Comparison of ENCODE assay signal across 31 cellular contexts in genomic region chr2:100750143-100750542, GRCh38.
"Had no signal": no experiment of that assay in that cellular context is flagged by ENCODE, and none has a peak within 500 bp of the region (broad histone marks: within the 10 kb centered on the region; RNA-seq: fewer than 3 reads in every experiment).

No MANE protein-coding gene starts in this region.

- H3K4me1 ChIP-seq: breast epithelium had no signal

- H3K27me3 ChIP-seq: ascending aorta, cardiac muscle cell, gastroesophageal sphincter had no signal

- FAIRE-seq: endometrium, endothelial cell of umbilical vein had no signal

- H3K27ac Mint-ChIP-seq: activated B cell treated with CpG ODN at 0.5 μM for 24 hours; activated CD8-positive, alpha-beta T cell treated with anti-CD3 and anti-CD28 coated beads for 36 hours; activated naive CD8-positive, alpha-beta T cell; activated T-helper 17 cell treated with anti-CD3 and anti-CD28 coated beads, Interleukin-2, amount 50 U/mL, for 72 hours; brain; T-helper 17 cell; T-helper 2 cell treated with Interferon-gamma antibody and Interleukin-4, amounts not matched to agents 5 μg/mL and 100 μg/mL, for 36 hours had no signal

- H3K4me3 ChIP-seq: ascending aorta, breast epithelium, cardiac muscle cell, esophagus squamous epithelium, gastroesophageal sphincter had no signal

- DNase-seq: activated B cell treated with CpG ODN at 0.5 μM for 24 hours; activated CD4-positive, alpha-beta T cell treated with anti-CD3 and anti-CD28 coated beads for 48 hours; activated CD4-positive, alpha-beta T cell treated with anti-CD3 and anti-CD28 coated beads, Interleukin-2, amount 50 U/mL, for 1 hour; activated CD4-positive, alpha-beta T cell treated with anti-CD3 and anti-CD28 coated beads, Interleukin-2, amount 50 U/mL, for 48 hours; activated CD8-positive, alpha-beta memory T cell treated with anti-CD3 and anti-CD28 coated beads for 24 hours; activated CD8-positive, alpha-beta T cell treated with anti-CD3 and anti-CD28 coated beads for 36 hours; activated effector memory CD4-positive, alpha-beta T cell treated with Interleukin-2 at 50 U/mL for 16 hours; activated gamma-delta T cell treated with Interleukin-2 at 50 U/mL for 16 hours; activated naive CD4-positive, alpha-beta T cell treated with anti-CD3 and anti-CD28 coated beads, Interleukin-2, amount 50 U/mL, for 16 hours; activated naive CD4-positive, alpha-beta T cell treated with Interleukin-2 at 50 U/mL for 16 hours; activated T-cell treated with anti-CD3 and anti-CD28 coated beads, Interleukin-2, amount 50 U/mL, for 4 hours; effector CD8-positive, alpha-beta T cell; esophagus squamous epithelium; foreskin melanocyte; T-helper 1 cell; T-helper 17 cell; T1000; WERI-Rb-1 had no signal

- ATAC-seq: activated CD4-positive, CD25-positive, alpha-beta regulatory T cell treated with anti-CD3 and anti-CD28 coated beads, Interleukin-2, amount 50 U/mL, for 24 hours; activated CD8-positive, alpha-beta T cell treated with anti-CD3 and anti-CD28 coated beads for 36 hours; activated T-cell treated with anti-CD3 and anti-CD28 coated beads, Interleukin-2, amount 50 U/mL, for 4 hours; activated T-helper 17 cell treated with anti-CD3 and anti-CD28 coated beads, Interleukin-2, amount 50 U/mL, for 72 hours; gastroesophageal sphincter; T-helper 17 cell had no signal

- H3K4me3 Mint-ChIP-seq: activated B cell treated with CpG ODN at 0.5 μM for 24 hours; activated CD8-positive, alpha-beta T cell treated with anti-CD3 and anti-CD28 coated beads for 36 hours; activated naive CD8-positive, alpha-beta T cell; activated T-cell treated with anti-CD3 and anti-CD28 coated beads, Interleukin-2, amount 50 U/mL, for 4 hours; activated T-helper 17 cell treated with anti-CD3 and anti-CD28 coated beads, Interleukin-2, amount 50 U/mL, for 72 hours; brain; central memory CD8-positive, alpha-beta T cell; T-helper 17 cell; T-helper 2 cell treated with Interferon-gamma antibody and Interleukin-4, amounts not matched to agents 5 μg/mL and 100 μg/mL, for 36 hours had no signal

- H3K27ac ChIP-seq: ascending aorta, breast epithelium, cardiac muscle cell, epithelial cell of prostate, esophagus squamous epithelium, gastroesophageal sphincter, WERI-Rb-1 had no signal

- H3K36me3 ChIP-seq: ascending aorta, breast epithelium, cardiac muscle cell, esophagus squamous epithelium, gastroesophageal sphincter, WERI-Rb-1 had no signal

- H3K9me3 ChIP-seq: ascending aorta, breast epithelium, esophagus squamous epithelium, gastroesophageal sphincter had no signal

- H3K4me1 Mint-ChIP-seq: activated B cell treated with CpG ODN at 0.5 μM for 24 hours had no signal

- H3K36me3 Mint-ChIP-seq: activated naive CD8-positive, alpha-beta T cell; brain had no signal

- H3K9me3 Mint-ChIP-seq: activated CD8-positive, alpha-beta T cell treated with anti-CD3 and anti-CD28 coated beads for 36 hours; activated T-cell treated with anti-CD3 and anti-CD28 coated beads, Interleukin-2, amount 50 U/mL, for 4 hours; activated T-helper 17 cell treated with anti-CD3 and anti-CD28 coated beads, Interleukin-2, amount 50 U/mL, for 72 hours; central memory CD8-positive, alpha-beta T cell; T-helper 2 cell treated with Interferon-gamma antibody and Interleukin-4, amounts not matched to agents 5 μg/mL and 100 μg/mL, for 36 hours had no signal
